In genomic region chr7:43234968-43235367, GRCh38 we compare ENCODE assay signal across 19 cellular contexts.
DNase-seq lines count a peak whose midpoint lies in the region; ATAC-seq and TF ChIP-seq lines count a peak whose summit lies in the region.
"Had no signal": no experiment of that assay in that cellular context is flagged by ENCODE, and none has a peak within 500 bp of the region (broad histone marks: within the 10 kb centered on the region; RNA-seq: fewer than 3 reads in every experiment).

No MANE protein-coding gene starts in this region.

- ATAC-seq in stimulated activated naive CD8-positive, alpha-beta T cell treated with anti-CD3 and anti-CD28 coated beads, Interleukin-15, Interleukin-2, amounts not matched to agents 100 U/mL and 50 U/mL, for 24 hours: peak; percentile 28
- no peak for ATAC-seq in stimulated activated naive CD8-positive, alpha-beta T cell treated with anti-CD3 and anti-CD28 coated beads, Interleukin-15, amount 100 ng/mL, for 72 hours
- peak; percentile 23 for ATAC-seq in upper lobe of right lung
- ATAC-seq in GM21576 (IDR thresholded peaks at IDR 0.05; ENCODE audit: unreplicated experiment): no peak
- no peak for ATAC-seq in HG02938 (IDR thresholded peaks at IDR 0.05; ENCODE audit: unreplicated experiment)
- ATAC-seq: CD8-positive, alpha-beta T cell had no signal

- no peak for TF ChIP-seq CTCF in mammary epithelial cell (conservative IDR thresholded peaks at IDR 0.05 in 1 of 2, IDR thresholded peaks at IDR 0.05 in 1 of 2; ENCODE audit: extremely low read depth in 1 of 2, insufficient read depth in 1 of 2, low read depth in 1 of 2, low read length in 2 of 2)
- TF ChIP-seq CTCF in upper lobe of right lung (IDR thresholded peaks at IDR 0.05): no peak
- TF ChIP-seq CTCF in BE2C (IDR thresholded peaks at IDR 0.05; ENCODE audit: low read depth, low read length): no peak

- intact Hi-C loops in mammary epithelial cell (cut with micrococcal nuclease) (no loop called here), upper lobe of right lung (cut with DNase I) (no loop called here)

- H2AFZ ChIP-seq in mammary epithelial cell (ENCODE audit: low read depth, low read length): no peak overlapping the region

- dilution Hi-C loops in mammary epithelial cell (cut with HindIII; ENCODE audit: low sequenced_read_pairs): no loop called here

- peak overlapping the region in 1 of 2 donors; percentile 60 for H3K27ac Mint-ChIP-seq in stimulated activated naive CD8-positive, alpha-beta T cell treated with anti-CD3 and anti-CD28 coated beads, Interleukin-15, amount 100 ng/mL, for 72 hours
- H3K27ac Mint-ChIP-seq: CD8-positive, alpha-beta T cell had no signal

- no TSS peak for BruUV-seq in mammary epithelial cell (replicated peaks; lab: Mats Ljungman, UMichigan)

- H4K20me1 ChIP-seq in mammary epithelial cell (ENCODE audit: insufficient read depth, low read length): no peaks in the 10 kb centered on the region
- H4K20me1 ChIP-seq: BLaER1 had no signal

- no peaks in the 10 kb centered on the region for H3K4me1 ChIP-seq in mammary epithelial cell (ENCODE audit: insufficient read depth, low read length)
- peaks cover 7% of the 10 kb centered on the region for H3K4me1 ChIP-seq in mesendoderm (ENCODE audit: control insufficient read depth, low read depth, low read length)
- no peaks in the 10 kb centered on the region for H3K4me1 ChIP-seq in upper lobe of right lung
- H3K4me1 ChIP-seq in BE2C: no peaks in the 10 kb centered on the region
- H3K4me1 ChIP-seq: Caco-2 had no signal

- H3K4ac ChIP-seq in mesendoderm (ENCODE audit: low read depth, low read length): no peak overlapping the region

- H3K4me2 ChIP-seq in mammary epithelial cell (ENCODE audit: insufficient read depth, low read depth, low read length) (no peak overlapping the region), mesendoderm (ENCODE audit: low read length) (no peak overlapping the region)
- H3K4me2 ChIP-seq: BLaER1 had no signal

- peak overlapping the region; percentile 49 for H2BK5ac ChIP-seq in mesendoderm (ENCODE audit: low read length)

- 88% methylated on average over 2 of the region's 4 CpGs for WGBS in mammary epithelial cell (ENCODE audit: low coverage, missing lambda C conversion rate)
- no CpG with 5 or more reads among the region's 4 CpGs for WGBS in mesendoderm (ENCODE audit: extremely low coverage, insufficient coverage, low lambda C conversion rate)

- no peak overlapping the region for H3K4me3 Mint-ChIP-seq in stimulated activated naive CD8-positive, alpha-beta T cell treated with anti-CD3 and anti-CD28 coated beads, Interleukin-15, amount 100 ng/mL, for 72 hours
- H3K4me3 Mint-ChIP-seq: CD4-positive, CD25-positive, alpha-beta regulatory T cell; CD8-positive, alpha-beta T cell had no signal

- no peak overlapping the region for H2BK120ac ChIP-seq in mesendoderm (ENCODE audit: low read depth, low read length)

- no peaks in the 10 kb centered on the region for H3K9me3 Mint-ChIP-seq in stimulated activated naive CD8-positive, alpha-beta T cell treated with anti-CD3 and anti-CD28 coated beads, Interleukin-15, amount 100 ng/mL, for 72 hours
- H3K9me3 Mint-ChIP-seq: CD8-positive, alpha-beta T cell had no signal

- no peak overlapping the region for H4K5ac ChIP-seq in mesendoderm (ENCODE audit: low read length)

- peak overlapping the region; percentile 72 for H3K18ac ChIP-seq in mesendoderm (ENCODE audit: low read length)

- H3K23ac ChIP-seq in mesendoderm (ENCODE audit: low read length): no peak overlapping the region

- no peaks in the 10 kb centered on the region for H3K79me2 ChIP-seq in mammary epithelial cell (ENCODE audit: insufficient read depth, low read length)
- no peaks in the 10 kb centered on the region for H3K79me2 ChIP-seq in mesendoderm (ENCODE audit: control insufficient read depth, insufficient read depth, low read length)

- no peak overlapping the region for H3K27ac ChIP-seq in mammary epithelial cell (ENCODE audit: insufficient read depth, low read depth, low read length)
- no peak overlapping the region for H3K27ac ChIP-seq in mesendoderm (ENCODE audit: low read depth, low read length)
- H3K27ac ChIP-seq in upper lobe of right lung: no peak overlapping the region
- H3K27ac ChIP-seq: BLaER1, C4-2B had no signal

- in situ Hi-C loops in mammary epithelial cell (cut with MboI; ENCODE audit: low sequenced_read_pairs in 2 of 2): no loop called here

- H3K4me1 Mint-ChIP-seq in stimulated activated naive CD8-positive, alpha-beta T cell treated with anti-CD3 and anti-CD28 coated beads, Interleukin-15, amount 100 ng/mL, for 72 hours: no peaks in the 10 kb centered on the region
- H3K4me1 Mint-ChIP-seq: CD4-positive, CD25-positive, alpha-beta regulatory T cell had no signal

- H3K9me3 ChIP-seq in mammary epithelial cell (replicated peaks; ENCODE audit: insufficient read depth, low read length) (no peaks in the 10 kb centered on the region), upper lobe of right lung (no peaks in the 10 kb centered on the region), BE2C (no peaks in the 10 kb centered on the region)
- H3K9me3 ChIP-seq: Caco-2 had no signal

- H2BK15ac ChIP-seq in mesendoderm (replicated peaks; ENCODE audit: low read depth): no peak overlapping the region

- H3K9ac ChIP-seq in mammary epithelial cell (ENCODE audit: insufficient read depth, low read length) (no peak overlapping the region), mesendoderm (ENCODE audit: low read length) (no peak overlapping the region)
- H3K9ac ChIP-seq: BLaER1 had no signal

- CTCF ChIA-PET in mammary epithelial cell (lab: Charles Lee; ENCODE audit: low non-redundant PET): no interaction called here

- H3K27me3 Mint-ChIP-seq in stimulated activated naive CD8-positive, alpha-beta T cell treated with anti-CD3 and anti-CD28 coated beads, Interleukin-15, amount 100 ng/mL, for 72 hours: peaks cover 26% of the 10 kb centered on the region

- H4K8ac ChIP-seq in mesendoderm (ENCODE audit: low read depth, low read length): no peak overlapping the region

- H3K36me3 ChIP-seq in mammary epithelial cell (ENCODE audit: insufficient read depth, low read length): no peaks in the 10 kb centered on the region
- H3K36me3 ChIP-seq in mesendoderm (ENCODE audit: control insufficient read depth, insufficient read depth, low read length): no peaks in the 10 kb centered on the region
- no peaks in the 10 kb centered on the region for H3K36me3 ChIP-seq in upper lobe of right lung
- H3K36me3 ChIP-seq in BE2C: no peaks in the 10 kb centered on the region
- H3K36me3 ChIP-seq: BLaER1 had no signal

- no peaks in the 10 kb centered on the region for H3K27me3 ChIP-seq in mammary epithelial cell (ENCODE audit: insufficient read depth, low read length)
- H3K27me3 ChIP-seq in mesendoderm (ENCODE audit: insufficient read depth, low read length, poor library complexity): no peaks in the 10 kb centered on the region
- peaks cover 3% of the 10 kb centered on the region for H3K27me3 ChIP-seq in upper lobe of right lung
- no peaks in the 10 kb centered on the region for H3K27me3 ChIP-seq in BE2C
- H3K27me3 ChIP-seq: BLaER1 had no signal

- H3K79me1 ChIP-seq in mesendoderm (ENCODE audit: low read length): no peaks in the 10 kb centered on the region

- peak overlapping the region; percentile 52 for H3K56ac ChIP-seq in mesendoderm (ENCODE audit: low read length)

- H2AK5ac ChIP-seq in mesendoderm (ENCODE audit: low read length): no peak overlapping the region

- DNase-seq in stimulated activated naive CD8-positive, alpha-beta T cell treated with anti-CD3 and anti-CD28 coated beads, Interleukin-15, Interleukin-2, amounts not matched to agents 100 U/mL and 50 U/mL, for 24 hours: no peak
- no peak for DNase-seq in stimulated activated naive CD8-positive, alpha-beta T cell treated with anti-CD3 and anti-CD28 coated beads, Interleukin-15, amount 100 ng/mL, for 72 hours
- DNase-seq in mammary epithelial cell (peak; percentile 9), mesendoderm (no peak), upper lobe of right lung (no peak), BE2C (no peak)
- DNase-seq: Caco-2; CD4-positive, CD25-positive, alpha-beta regulatory T cell; CD8-positive, alpha-beta T cell; DMS153; DMS79 treated with DMSO at 0.1 percent for 48 hours; GF-D8; GOT3; H7; HCEC 1CT had no signal

- no peak overlapping the region for H3K4me3 ChIP-seq in mammary epithelial cell (replicated peaks in 1 of 3; ENCODE audit: insufficient read depth in 1 of 3, low read depth in 2 of 3, low read length in 3 of 3)
- H3K4me3 ChIP-seq in mesendoderm (ENCODE audit: low read length): no peak overlapping the region
- H3K4me3 ChIP-seq in upper lobe of right lung: no peak overlapping the region
- no peak overlapping the region for H3K4me3 ChIP-seq in BE2C (ENCODE audit: low read depth, low read length)
- H3K4me3 ChIP-seq: BLaER1 had no signal

Comparison
In these comparisons a context has a peak if more than half of its experiments do, and no peak if none do; other contexts are left out.
1. ATAC-seq: peak in stimulated activated naive CD8-positive, alpha-beta T cell treated with anti-CD3 and anti-CD28 coated beads, Interleukin-15, Interleukin-2, amounts not matched to agents 100 U/mL and 50 U/mL, for 24 hours (single experiment) and upper lobe of right lung (single experiment); none in stimulated activated naive CD8-positive, alpha-beta T cell treated with anti-CD3 and anti-CD28 coated beads, Interleukin-15, amount 100 ng/mL, for 72 hours (single experiment), GM21576 (single experiment) and HG02938 (single experiment).